1 cellular context compared by ENCODE assay signal in the genomic region with DNA sequence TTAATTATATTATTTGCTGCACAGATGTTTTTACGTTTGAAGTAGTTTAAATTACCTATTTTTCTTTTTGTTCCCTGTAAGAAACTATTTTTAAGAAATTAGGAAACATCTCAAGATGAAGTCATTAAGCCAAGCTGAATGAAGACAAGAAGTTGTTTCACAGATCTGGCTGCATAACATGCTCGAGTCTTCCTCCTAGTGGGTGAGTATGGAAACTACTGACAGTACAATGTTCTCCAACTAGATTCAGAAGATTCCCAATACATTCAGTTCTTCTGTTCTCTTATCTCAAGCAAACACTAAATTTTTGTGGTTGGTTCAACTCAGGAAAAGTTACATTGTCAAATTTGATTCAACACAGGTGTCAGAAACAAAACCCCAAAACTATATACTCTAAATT.
TF ChIP-seq lines count a peak whose summit lies in the region.

No MANE protein-coding gene starts in this region.

TF ChIP-seq in WTC11, 78 proteins besides CTCF, POLR2A, EP300 and RAD21 (continued from another document):
- TF ChIP-seq, protein P1, sequence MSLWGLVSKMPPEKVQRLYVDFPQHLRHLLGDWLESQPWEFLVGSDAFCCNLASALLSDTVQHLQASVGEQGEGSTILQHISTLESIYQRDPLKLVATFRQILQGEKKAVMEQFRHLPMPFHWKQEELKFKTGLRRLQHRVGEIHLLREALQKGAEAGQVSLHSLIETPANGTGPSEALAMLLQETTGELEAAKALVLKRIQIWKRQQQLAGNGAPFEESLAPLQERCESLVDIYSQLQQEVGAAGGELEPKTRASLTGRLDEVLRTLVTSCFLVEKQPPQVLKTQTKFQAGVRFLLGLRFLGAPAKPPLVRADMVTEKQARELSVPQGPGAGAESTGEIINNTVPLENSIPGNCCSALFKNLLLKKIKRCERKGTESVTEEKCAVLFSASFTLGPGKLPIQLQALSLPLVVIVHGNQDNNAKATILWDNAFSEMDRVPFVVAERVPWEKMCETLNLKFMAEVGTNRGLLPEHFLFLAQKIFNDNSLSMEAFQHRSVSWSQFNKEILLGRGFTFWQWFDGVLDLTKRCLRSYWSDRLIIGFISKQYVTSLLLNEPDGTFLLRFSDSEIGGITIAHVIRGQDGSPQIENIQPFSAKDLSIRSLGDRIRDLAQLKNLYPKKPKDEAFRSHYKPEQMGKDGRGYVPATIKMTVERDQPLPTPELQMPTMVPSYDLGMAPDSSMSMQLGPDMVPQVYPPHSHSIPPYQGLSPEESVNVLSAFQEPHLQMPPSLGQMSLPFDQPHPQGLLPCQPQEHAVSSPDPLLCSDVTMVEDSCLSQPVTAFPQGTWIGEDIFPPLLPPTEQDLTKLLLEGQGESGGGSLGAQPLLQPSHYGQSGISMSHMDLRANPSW (CRISPR knock-in tag; conservative IDR thresholded peaks at IDR 0.05; ENCODE audit: low read depth): no peak
- no peak for TF ChIP-seq CREB1 (CRISPR knock-in tag; IDR thresholded peaks at IDR 0.05)
- no peak for TF ChIP-seq ARID4B (CRISPR knock-in tag; IDR thresholded peaks at IDR 0.05; ENCODE audit: borderline replicate concordance)
- TF ChIP-seq, protein P2, sequence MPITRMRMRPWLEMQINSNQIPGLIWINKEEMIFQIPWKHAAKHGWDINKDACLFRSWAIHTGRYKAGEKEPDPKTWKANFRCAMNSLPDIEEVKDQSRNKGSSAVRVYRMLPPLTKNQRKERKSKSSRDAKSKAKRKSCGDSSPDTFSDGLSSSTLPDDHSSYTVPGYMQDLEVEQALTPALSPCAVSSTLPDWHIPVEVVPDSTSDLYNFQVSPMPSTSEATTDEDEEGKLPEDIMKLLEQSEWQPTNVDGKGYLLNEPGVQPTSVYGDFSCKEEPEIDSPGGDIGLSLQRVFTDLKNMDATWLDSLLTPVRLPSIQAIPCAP (CRISPR knock-in tag; IDR thresholded peaks at IDR 0.05): no peak
- TF ChIP-seq NFATC4 (CRISPR knock-in tag; IDR thresholded peaks at IDR 0.05): no peak
- TF ChIP-seq, protein P3, sequence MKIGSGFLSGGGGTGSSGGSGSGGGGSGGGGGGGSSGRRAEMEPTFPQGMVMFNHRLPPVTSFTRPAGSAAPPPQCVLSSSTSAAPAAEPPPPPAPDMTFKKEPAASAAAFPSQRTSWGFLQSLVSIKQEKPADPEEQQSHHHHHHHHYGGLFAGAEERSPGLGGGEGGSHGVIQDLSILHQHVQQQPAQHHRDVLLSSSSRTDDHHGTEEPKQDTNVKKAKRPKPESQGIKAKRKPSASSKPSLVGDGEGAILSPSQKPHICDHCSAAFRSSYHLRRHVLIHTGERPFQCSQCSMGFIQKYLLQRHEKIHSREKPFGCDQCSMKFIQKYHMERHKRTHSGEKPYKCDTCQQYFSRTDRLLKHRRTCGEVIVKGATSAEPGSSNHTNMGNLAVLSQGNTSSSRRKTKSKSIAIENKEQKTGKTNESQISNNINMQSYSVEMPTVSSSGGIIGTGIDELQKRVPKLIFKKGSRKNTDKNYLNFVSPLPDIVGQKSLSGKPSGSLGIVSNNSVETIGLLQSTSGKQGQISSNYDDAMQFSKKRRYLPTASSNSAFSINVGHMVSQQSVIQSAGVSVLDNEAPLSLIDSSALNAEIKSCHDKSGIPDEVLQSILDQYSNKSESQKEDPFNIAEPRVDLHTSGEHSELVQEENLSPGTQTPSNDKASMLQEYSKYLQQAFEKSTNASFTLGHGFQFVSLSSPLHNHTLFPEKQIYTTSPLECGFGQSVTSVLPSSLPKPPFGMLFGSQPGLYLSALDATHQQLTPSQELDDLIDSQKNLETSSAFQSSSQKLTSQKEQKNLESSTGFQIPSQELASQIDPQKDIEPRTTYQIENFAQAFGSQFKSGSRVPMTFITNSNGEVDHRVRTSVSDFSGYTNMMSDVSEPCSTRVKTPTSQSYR (CRISPR knock-in tag; IDR thresholded peaks at IDR 0.05): no peak
